ENCODE assay signal across 18 cellular contexts in genomic region chr22:45298934-45299505, GRCh38. TPM values are rescaled to one million over a fixed set of nuclear protein-coding genes. Genes with fewer than 3 reads are reported as not detected.
A peak's percentile ranks its signal among the peaks of the same experiment; 100 is the strongest.
DNase-seq lines count a peak whose midpoint lies in the region; ATAC-seq, FAIRE-seq and TF ChIP-seq lines count a peak whose summit lies in the region.
"Had no signal": no experiment of that assay in that cellular context is flagged by ENCODE, and none has a peak within 500 bp of the region (broad histone marks: within the 10 kb centered on the region; RNA-seq: fewer than 3 reads in every experiment).

No MANE protein-coding gene starts in this region.

- 86% methylated on average over 14 of the region's 15 CpGs for WGBS in A549 (ENCODE audit: missing lambda C conversion rate)
- WGBS in ovary, 3 donors, result 73 to 81% (median 76%) methylated on average over 15 of the region's 15 CpGs

- H3K27me3 ChIP-seq in GM23338 (ENCODE audit: insufficient read depth) (no peaks in the 10 kb centered on the region), ovary (no peaks in the 10 kb centered on the region)
- H3K27me3 ChIP-seq: BLaER1, SJSA1 had no signal

- TF ChIP-seq CTCF in A549 (IDR thresholded peaks at IDR 0.05), result no peak
- TF ChIP-seq CTCF in GM23338 (conservative IDR thresholded peaks at IDR 0.05; ENCODE audit: low read depth in 2 of 2), result no peak
- TF ChIP-seq CTCF in WTC11 (IDR thresholded peaks at IDR 0.05), result no peak
- no peak for TF ChIP-seq CTCF in ovary (IDR thresholded peaks at IDR 0.05)

- no peaks in the 10 kb centered on the region for H3K9me3 ChIP-seq in A549
- H3K9me3 ChIP-seq in ovary, result no peaks in the 10 kb centered on the region
- H3K9me3 ChIP-seq: BLaER1, SJSA1 had no signal

- H3K9me3 Mint-ChIP-seq in GM23338, result no peaks in the 10 kb centered on the region
- H3K9me3 Mint-ChIP-seq in WTC11, result no peaks in the 10 kb centered on the region

- H3K4me1 Mint-ChIP-seq in GM23338 (peaks cover 15% of the 10 kb centered on the region), WTC11 (peaks cover 15% of the 10 kb centered on the region)

- no peak overlapping the region for H3K4me2 ChIP-seq in A549
- no peak overlapping the region for H3K4me2 ChIP-seq in GM23338
- H3K4me2 ChIP-seq: BLaER1, PC-9 had no signal

- no peak for TF ChIP-seq RAD21 in A549 (conservative IDR thresholded peaks at IDR 0.05 in 1 of 2, IDR thresholded peaks at IDR 0.05 in 1 of 2)

- POLR2A ChIA-PET in A549 (lab: Yijun Ruan, JAX) (no interaction called here), WTC11 (lab: Charles Lee) (interaction anchor here (0.8 kb wide), 1 partner anchor 12 kb away, joined by 3 read pairs; no protein-coding TSS in a partner anchor)

- no peak overlapping the region for H3K4me3 Mint-ChIP-seq in GM23338
- no peak overlapping the region for H3K4me3 Mint-ChIP-seq in WTC11

- H3K36me3 Mint-ChIP-seq in GM23338 (ENCODE audit: low read depth), result no peaks in the 10 kb centered on the region
- H3K36me3 Mint-ChIP-seq in WTC11, result no peaks in the 10 kb centered on the region

- no peaks in the 10 kb centered on the region for H3K79me2 ChIP-seq in GM23338 (replicated peaks; ENCODE audit: insufficient read depth)

- H3K27me3 Mint-ChIP-seq in GM23338 (ENCODE audit: insufficient read depth, low read depth, poor library complexity) (peaks cover 11% of the 10 kb centered on the region), WTC11 (ENCODE audit: low read depth) (no peaks in the 10 kb centered on the region)

- intact Hi-C loops in ovary (cut with DNase I), result no loop called here

- DNase-seq in A549 (ENCODE audit: low read depth in 1 of 2, low spot score in 1 of 2), result no peak
- peak; percentile 50 for DNase-seq in GM23338 (ENCODE audit: low spot score)
- no peak for DNase-seq in WTC11 (ENCODE audit: low spot score)
- DNase-seq in iPS-NIHi7 (ENCODE audit: extremely low spot score), result peak; percentile 44
- DNase-seq in foreskin melanocyte, result no peak
- DNase-seq in ovary, result no peak
- no peak for DNase-seq in activated CD8-positive, alpha-beta memory T cell treated with anti-CD3 and anti-CD28 coated beads, Interleukin-2, amount 50 U/mL, for 48 hours
- no peak for DNase-seq in SHP77 treated with DMSO at 0.1 percent for 48 hours (lab: John Stamatoyannopoulos, UW)
- DNase-seq: DMS79 treated with DMSO at 0.1 percent for 48 hours, HCEC 1CT, KG1, NCI-H1694 treated with DMSO at 0.1 percent for 48 hours, NCI-H2107, NCI-H510A treated with DMSO at 0.1 percent for 48 hours, PC-9 had no signal

- H3K27ac Mint-ChIP-seq in GM23338, result no peak overlapping the region
- peak overlapping the region; percentile 18; the same call in 1 of the 2 replicates for H3K27ac Mint-ChIP-seq in WTC11

- H2AFZ ChIP-seq in GM23338, result peak overlapping the region; percentile 99
- H2AFZ ChIP-seq: PC-9 had no signal

- no peak for FAIRE-seq in A549 (lab: Jason Lieb, UNC)
- FAIRE-seq: A204.1 had no signal

- H3K4me3 ChIP-seq in A549 (no peak overlapping the region), GM23338 (no peak overlapping the region), ovary (no peak overlapping the region)
- H3K4me3 ChIP-seq: BLaER1, PC-9, SJSA1 had no signal

- no peak for TF ChIP-seq POLR2A in A549 (IDR thresholded peaks at IDR 0.05; ENCODE audit: low read length)
- no peak for TF ChIP-seq POLR2A in ovary (IDR thresholded peaks at IDR 0.05)

- H4K20me1 ChIP-seq in GM23338 (replicated peaks; ENCODE audit: insufficient read depth), result no peaks in the 10 kb centered on the region
- H4K20me1 ChIP-seq: BLaER1 had no signal

- H3F3A ChIP-seq in GM23338 (replicated peaks; ENCODE audit: low read depth), result no peaks in the 10 kb centered on the region

- CTCF ChIA-PET in A549 (lab: Yijun Ruan, JAX) (interaction anchor here (1.0 kb wide), 1 partner anchor 18 kb away, joined by 5 read pairs; no protein-coding TSS in a partner anchor), WTC11 (lab: Charles Lee) (interaction anchor here (1.0 to 1.3 kb wide), 4 partner anchors 19 to 252 kb away, joined by 3 to 4 read pairs (median 3); no protein-coding TSS in a partner anchor)

- no peaks in the 10 kb centered on the region for H3K9me2 ChIP-seq in GM23338 (ENCODE audit: insufficient read depth)

- no peak for TF ChIP-seq EP300 in A549 (IDR thresholded peaks at IDR 0.05)
- no peak for TF ChIP-seq EP300 in ovary (IDR thresholded peaks at IDR 0.05)

- peaks cover 4% of the 10 kb centered on the region; the same call in 1 of the 3 replicates for H3K4me1 ChIP-seq in A549
- peaks cover 8% of the 10 kb centered on the region; the same call in 1 of the 2 replicates for H3K4me1 ChIP-seq in GM23338 (ENCODE audit: insufficient read depth)
- H3K4me1 ChIP-seq in ovary (ENCODE audit: insufficient read depth), result no peaks in the 10 kb centered on the region

- H3K36me3 ChIP-seq in GM23338 (ENCODE audit: insufficient read depth), result no peaks in the 10 kb centered on the region
- H3K36me3 ChIP-seq in ovary, result no peaks in the 10 kb centered on the region
- H3K36me3 ChIP-seq: BLaER1, SJSA1 had no signal

- ATAC-seq in A549 (peak; percentile 28 to 38; a peak in 4 of 6 replicates), GM23338 (peak; percentile 88), WTC11 (peak; percentile 87)

- H3K27ac ChIP-seq in A549 (no peak overlapping the region), GM23338 (ENCODE audit: low read depth) (no peak overlapping the region), ovary (no peak overlapping the region)
- H3K27ac ChIP-seq: BLaER1, PC-9, SJSA1 had no signal

TF ChIP-seq in A549, 52 proteins besides CTCF, POLR2A, EP300 and RAD21 (continues in another document):
- no peak for TF ChIP-seq HEYL (CRISPR knock-in tag; IDR thresholded peaks at IDR 0.05)
- no peak for TF ChIP-seq POLR2AphosphoS2 (conservative IDR thresholded peaks at IDR 0.05; ENCODE audit: low read length)
- no peak for TF ChIP-seq SREBF2 (IDR thresholded peaks at IDR 0.05)
- TF ChIP-seq E2F6 (IDR thresholded peaks at IDR 0.05; ENCODE audit: borderline replicate concordance, low read depth), result no peak

TF ChIP-seq in GM23338, 12 proteins besides CTCF, POLR2A, EP300 and RAD21 (continues in another document):
- TF ChIP-seq NANOG (IDR thresholded peaks at IDR 0.05; ENCODE audit: borderline replicate concordance) (no peak), EZH2phosphoT487 (IDR thresholded peaks at IDR 0.05; ENCODE audit: unreplicated experiment) (no peak)

TF ChIP-seq in WTC11, 78 proteins besides CTCF, POLR2A, EP300 and RAD21:
- no peak for TF ChIP-seq ZNF425 (CRISPR knock-in tag; conservative IDR thresholded peaks at IDR 0.05)
- 0 out of 2 replicates have a peak, but pooled peaks have one; percentile 16 for TF ChIP-seq MAX (CRISPR knock-in tag; IDR thresholded peaks at IDR 0.05)
TF ChIP-seq in WTC11: peak in this region for 1.

RNA-seq across cellular contexts. Expression of gene FAM118A, which starts 10.7 kb away (rescaled TPM):
- polyA plus RNA-seq in A549 (2011; rRNA removed) (15.8 and 16.8 TPM in 2 replicates), A549 (2017; fragmentation: RNase III; extraction: RNeasy Plus Mini Kit Qiagen cat#74134 plus additional on column Dnase treatment) (16.4 to 18.1 TPM (median 16.6 TPM) in 3 replicates), GM23338 (2016; fragmentation: Nextera tagmentation; extraction: Ambion mirVana) (9.8 and 11.9 TPM in 2 replicates), ovary (10 to 100 TPM; 27.4 to 57.8 TPM)
- 10.4 and 12.2 TPM in 2 replicates for polyA plus RNA-seq in A549 (2012; cell fraction: cytosol; rRNA removed)
- 24.0 and 27.5 TPM in 2 replicates for polyA plus RNA-seq in A549 (2012; cell fraction: nucleus; rRNA removed)
- polyA minus RNA-seq in A549 (2011; rRNA and poly(A)+ RNA removed), result 7.9 and 14.1 TPM in 2 replicates
- 20.3 and 22.0 TPM in 2 replicates for total RNA-seq in GM23338 (2014; rRNA removed; shearing (Covaris generic))
- total RNA-seq in WTC11 (2021) (20.7 to 21.6 TPM (median 21.3 TPM) in 3 replicates), ovary (10 to 100 TPM; 21.9 to 50.4 (median 30.0) TPM)

RNA-seq across cellular contexts. Expression of gene UPK3A, which starts 14.3 kb away (rescaled TPM):
- polyA plus RNA-seq in A549 (2011; rRNA removed) (not detected in 2 replicates), A549 (2017; fragmentation: RNase III; extraction: RNeasy Plus Mini Kit Qiagen cat#74134 plus additional on column Dnase treatment) (not detected in 3 replicates), GM23338 (2016; fragmentation: Nextera tagmentation; extraction: Ambion mirVana) (0.47 and 1.1 TPM in 2 replicates), ovary (under 1 TPM in 1 of 2 donors, not detected in 1; 0.22 TPM)
- polyA plus RNA-seq in A549 (2012; cell fraction: cytosol; rRNA removed), result not detected in 2 replicates
- polyA plus RNA-seq in A549 (2012; cell fraction: nucleus; rRNA removed), result not detected in 2 replicates
- polyA minus RNA-seq in A549 (2011; rRNA and poly(A)+ RNA removed), result not detected in 2 replicates
- 0.89 TPM in 1 of 2 replicates, not detected in the other for total RNA-seq in GM23338 (2014; rRNA removed; shearing (Covaris generic))
- total RNA-seq in WTC11 (2021) (0.23 to 0.62 TPM (median 0.37 TPM) in 3 replicates), ovary (not detected)
- total RNA-seq: SJSA1 had no signal

RNA-seq across cellular contexts. Expression of gene KIAA0930, which starts 58.3 kb away (rescaled TPM):
- polyA plus RNA-seq in A549 (2011; rRNA removed) (47.7 and 56.0 TPM in 2 replicates), A549 (2017; fragmentation: RNase III; extraction: RNeasy Plus Mini Kit Qiagen cat#74134 plus additional on column Dnase treatment) (51.7 to 60.0 TPM (median 58.1 TPM) in 3 replicates), GM23338 (2016; fragmentation: Nextera tagmentation; extraction: Ambion mirVana) (15.0 and 19.1 TPM in 2 replicates), ovary (10 to 100 TPM; 17.3 to 19.4 TPM)
- 83.9 and 94.4 TPM in 2 replicates for polyA plus RNA-seq in A549 (2012; cell fraction: cytosol; rRNA removed)
- polyA plus RNA-seq in A549 (2012; cell fraction: nucleus; rRNA removed), result 226 and 234 TPM in 2 replicates
- 35.3 and 44.2 TPM in 2 replicates for polyA minus RNA-seq in A549 (2011; rRNA and poly(A)+ RNA removed)
- 78.6 and 81.8 TPM in 2 replicates for total RNA-seq in GM23338 (2014; rRNA removed; shearing (Covaris generic))
- total RNA-seq in WTC11 (2021) (53.2 to 62.1 TPM (median 57.6 TPM) in 3 replicates), ovary (10 to 100 TPM; 14.8 to 40.0 (median 33.9) TPM)

Comparison
In these comparisons a context has a peak if more than half of its experiments do, and no peak if none do; other contexts are left out.
1. ATAC-seq: peak in every context shown above with its lines; median percentile 88 in GM23338; 87 in WTC11; 33 in A549.
2. DNase-seq: peak in GM23338 (single experiment) and iPS-NIHi7 (single experiment); none in A549 (0 of 2), WTC11 (single experiment), foreskin melanocyte (single experiment), ovary (0 of 5), activated CD8-positive, alpha-beta memory T cell treated with anti-CD3 and anti-CD28 coated beads, Interleukin-2, amount 50 U/mL, for 48 hours (single experiment) and SHP77 treated with DMSO at 0.1 percent for 48 hours (single experiment).
3. Of the 8 proteins assayed by ChIP-seq in both WTC11 and A549: peak only in WTC11: MAX; only in A549: none; in both: none; in neither: 7.